Comparison of ENCODE assay signal across 15 cellular contexts in genomic region chr11:17291710-17292109, GRCh38. TPM values are rescaled to one million over a fixed set of nuclear protein-coding genes. Genes with fewer than 3 reads are reported as not detected.
A peak's percentile ranks its signal among the peaks of the same experiment; 100 is the strongest.
DNase-seq lines count a peak whose midpoint lies in the region; ATAC-seq and TF ChIP-seq lines count a peak whose summit lies in the region.
"Had no signal": no experiment of that assay in that cellular context is flagged by ENCODE, and none has a peak within 500 bp of the region (broad histone marks: within the 10 kb centered on the region; RNA-seq: fewer than 3 reads in every experiment).

No MANE protein-coding gene starts in this region.

- no peaks in the 10 kb centered on the region for H3K9me2 ChIP-seq in Loucy (replicated peaks; ENCODE audit: low read depth, low read length)

- peak overlapping the region in 3 of 5 experiments; percentile 31 to 63 (median 55) for H3K27ac Mint-ChIP-seq in brain
- H3K27ac Mint-ChIP-seq: B cell; CD4-positive, CD25-positive, alpha-beta regulatory T cell; GM23338 had no signal

- no peak overlapping the region for H2AFZ ChIP-seq in Loucy (ENCODE audit: low read length)
- H2AFZ ChIP-seq: GM23338 had no signal

- ATAC-seq in mucosa of descending colon (peak; percentile 53), GM19324 (IDR thresholded peaks at IDR 0.05; ENCODE audit: low FRiP score, unreplicated experiment) (no peak)
- ATAC-seq: GM23338, HCT116 had no signal

- H3K27ac ChIP-seq in HEK293 (ENCODE audit: extremely low read depth, low read depth, low read length), result no peak overlapping the region
- H3K27ac ChIP-seq: BLaER1 treated with 17β-estradiol and CSF1 and Interleukin-3, amounts not matched to agents 10 nM and 100 nM had no signal

- peaks cover 3 to 33% of the 10 kb centered on the region in 2 experiments; a peak in 2 of 3 replicates for H3K36me3 ChIP-seq in HEK293 (ENCODE audit: control insufficient read depth in 2 of 2, insufficient read depth in 1 of 2, low read length in 2 of 2)
- peaks cover 88% of the 10 kb centered on the region for H3K36me3 ChIP-seq in Loucy (ENCODE audit: insufficient read depth, low read length)
- H3K36me3 ChIP-seq in mucosa of descending colon (ENCODE audit: low read depth), result no peaks in the 10 kb centered on the region

- POLR2A ChIA-PET in HEK293 (lab: Yijun Ruan, JAX), result interaction anchor here (0.7 kb wide), 1 partner anchor 9 kb away, joined by 6 read pairs; no protein-coding TSS in a partner anchor

- H3K4me3 ChIP-seq in HEK293 (ENCODE audit: low read depth, low read length) (no peak overlapping the region), Loucy (ENCODE audit: low read length, poor library complexity, severe bottlenecking) (no peak overlapping the region), mucosa of descending colon (no peak overlapping the region)
- H3K4me3 ChIP-seq: BLaER1 treated with 17β-estradiol and CSF1 and Interleukin-3, amounts not matched to agents 10 nM and 100 nM; GM23338 had no signal

- no peak overlapping the region for H3K4me3 Mint-ChIP-seq in brain
- H3K4me3 Mint-ChIP-seq: B cell; CD4-positive, CD25-positive, alpha-beta regulatory T cell; GM23338 had no signal

- H3K4me1 Mint-ChIP-seq in brain, result no peaks in the 10 kb centered on the region
- H3K4me1 Mint-ChIP-seq: B cell, GM23338 had no signal

- H3K9ac ChIP-seq in Loucy (ENCODE audit: low read depth, low read length, poor library complexity, severe bottlenecking), result no peak overlapping the region
- H3K9ac ChIP-seq: BLaER1 treated with 17β-estradiol and CSF1 and Interleukin-3, amounts not matched to agents 10 nM and 100 nM had no signal

- peaks cover 93% of the 10 kb centered on the region for H3K79me2 ChIP-seq in Loucy (ENCODE audit: insufficient read depth, low read length)

- intact Hi-C loops in mucosa of descending colon (cut with DNase I, micrococcal nuclease), result no loop called here

- no peaks in the 10 kb centered on the region for H3K4me1 ChIP-seq in HEK293 (ENCODE audit: control insufficient read depth, insufficient read depth, low read length)
- peaks cover 42% of the 10 kb centered on the region for H3K4me1 ChIP-seq in Loucy (ENCODE audit: insufficient read depth, low read length, poor library complexity, severe bottlenecking)
- H3K4me1 ChIP-seq in mucosa of descending colon (ENCODE audit: low read depth), result peaks cover 3% of the 10 kb centered on the region

- peak overlapping the region; percentile 25 for H3K4me2 ChIP-seq in Loucy (ENCODE audit: low read depth, low read length, poor library complexity, severe bottlenecking)
- H3K4me2 ChIP-seq: GM23338 had no signal

- CTCF ChIA-PET in HEK293 (lab: Yijun Ruan, JAX), result interaction anchor here (0.6 to 1.0 kb wide), 3 partner anchors 10 to 442 kb away, joined by 3 to 5 read pairs (median 4); no protein-coding TSS in a partner anchor

- peaks cover 49% of the 10 kb centered on the region for H3K36me3 Mint-ChIP-seq in brain

- no peaks in the 10 kb centered on the region; the same call in 1 of the 2 replicates for H3F3A ChIP-seq in Loucy (ENCODE audit: low read depth)

- no peaks in the 10 kb centered on the region for H3K9me3 ChIP-seq in HEK293 (ENCODE audit: control insufficient read depth, insufficient read depth, low read depth, low read length)
- H3K9me3 ChIP-seq in Loucy (ENCODE audit: insufficient read depth, low read depth, low read length), result no peaks in the 10 kb centered on the region
- no peaks in the 10 kb centered on the region for H3K9me3 ChIP-seq in mucosa of descending colon
- H3K9me3 ChIP-seq: BLaER1 treated with 17β-estradiol and CSF1 and Interleukin-3, amounts not matched to agents 10 nM and 100 nM; Caco-2 had no signal

- peaks cover 94% of the 10 kb centered on the region for H4K20me1 ChIP-seq in Loucy (ENCODE audit: insufficient read depth, low read length, poor library complexity, severe bottlenecking)
- H4K20me1 ChIP-seq: BLaER1 treated with 17β-estradiol and CSF1 and Interleukin-3, amounts not matched to agents 10 nM and 100 nM had no signal

- no peak for TF ChIP-seq CTCF in HEK293 (tag by site-specific recombination; IDR thresholded peaks at IDR 0.05)
- TF ChIP-seq CTCF in Loucy (conservative IDR thresholded peaks at IDR 0.05; ENCODE audit: low read length), result no peak
- TF ChIP-seq CTCF in brain (conservative IDR thresholded peaks at IDR 0.05), result no peak
- no peak for TF ChIP-seq CTCF in mucosa of descending colon (IDR thresholded peaks at IDR 0.05)

- DNase-seq in mucosa of descending colon (no peak), NCI-H446 (lab: John Stamatoyannopoulos, UW) (no peak)
- DNase-seq in activated effector memory CD4-positive, alpha-beta T cell treated with anti-CD3 and anti-CD28 coated beads, Interleukin-2, amount 50 U/mL, for 16 hours, result no peak
- DNase-seq in activated CD4-positive, alpha-beta T cell treated with anti-CD3 and anti-CD28 coated beads, Interleukin-2, amount 50 U/mL, for 4 hours, result no peak
- DNase-seq: Caco-2; CD4-positive, CD25-positive, alpha-beta regulatory T cell; H7 had no signal

- H3K27me3 ChIP-seq in Loucy (ENCODE audit: insufficient read depth, low read length, poor library complexity, severe bottlenecking), result no peaks in the 10 kb centered on the region
- H3K27me3 ChIP-seq: BLaER1 treated with 17β-estradiol and CSF1 and Interleukin-3, amounts not matched to agents 10 nM and 100 nM had no signal

- no peaks in the 10 kb centered on the region for H3K9me3 Mint-ChIP-seq in brain
- H3K9me3 Mint-ChIP-seq: CD4-positive, CD25-positive, alpha-beta regulatory T cell; GM23338 had no signal

- H3K27me3 Mint-ChIP-seq in brain, result no peaks in the 10 kb centered on the region
- H3K27me3 Mint-ChIP-seq: B cell; CD4-positive, CD25-positive, alpha-beta regulatory T cell had no signal

TF ChIP-seq in HEK293, 187 proteins besides CTCF, POLR2A, EP300 and RAD21:
- TF ChIP-seq PRDM10 (tag by site-specific recombination; IDR thresholded peaks at IDR 0.05), result no peak
- TF ChIP-seq PRDM6 (tag by site-specific recombination; IDR thresholded peaks at IDR 0.05), result peak; percentile 61; the same call in 1 of the 2 replicates
TF ChIP-seq in HEK293: peak in this region for 1.

RNA-seq across cellular contexts. Expression of gene NUCB2, which starts 15.2 kb away (rescaled TPM):
- polyA plus RNA-seq in brain (ENCODE audit: insufficient read depth, low read depth, low replicate concordance), result 43.2 TPM
- 10 to 100 TPM; 22.4 to 75.4 (median 49.9) TPM for total RNA-seq in mucosa of descending colon

RNA-seq across cellular contexts. Expression of gene NCR3LG1, which starts 59.9 kb away (rescaled TPM):
- polyA plus RNA-seq in brain (ENCODE audit: insufficient read depth, low read depth, low replicate concordance), result 2.9 TPM
- 10 to 100 TPM in 2 of 3 donors, 1 to 10 TPM in 1; 6.0 to 16.7 (median 10.7) TPM for total RNA-seq in mucosa of descending colon
